1 cellular context compared by ENCODE assay signal in genomic region chr20:57928181-57928967, GRCh38.
TF ChIP-seq lines count a peak whose summit lies in the region.

No MANE protein-coding gene starts in this region.

TF ChIP-seq in HepG2, 621 proteins besides CTCF, POLR2A, EP300 and RAD21 (continued from another document):
- TF ChIP-seq, protein P1, sequence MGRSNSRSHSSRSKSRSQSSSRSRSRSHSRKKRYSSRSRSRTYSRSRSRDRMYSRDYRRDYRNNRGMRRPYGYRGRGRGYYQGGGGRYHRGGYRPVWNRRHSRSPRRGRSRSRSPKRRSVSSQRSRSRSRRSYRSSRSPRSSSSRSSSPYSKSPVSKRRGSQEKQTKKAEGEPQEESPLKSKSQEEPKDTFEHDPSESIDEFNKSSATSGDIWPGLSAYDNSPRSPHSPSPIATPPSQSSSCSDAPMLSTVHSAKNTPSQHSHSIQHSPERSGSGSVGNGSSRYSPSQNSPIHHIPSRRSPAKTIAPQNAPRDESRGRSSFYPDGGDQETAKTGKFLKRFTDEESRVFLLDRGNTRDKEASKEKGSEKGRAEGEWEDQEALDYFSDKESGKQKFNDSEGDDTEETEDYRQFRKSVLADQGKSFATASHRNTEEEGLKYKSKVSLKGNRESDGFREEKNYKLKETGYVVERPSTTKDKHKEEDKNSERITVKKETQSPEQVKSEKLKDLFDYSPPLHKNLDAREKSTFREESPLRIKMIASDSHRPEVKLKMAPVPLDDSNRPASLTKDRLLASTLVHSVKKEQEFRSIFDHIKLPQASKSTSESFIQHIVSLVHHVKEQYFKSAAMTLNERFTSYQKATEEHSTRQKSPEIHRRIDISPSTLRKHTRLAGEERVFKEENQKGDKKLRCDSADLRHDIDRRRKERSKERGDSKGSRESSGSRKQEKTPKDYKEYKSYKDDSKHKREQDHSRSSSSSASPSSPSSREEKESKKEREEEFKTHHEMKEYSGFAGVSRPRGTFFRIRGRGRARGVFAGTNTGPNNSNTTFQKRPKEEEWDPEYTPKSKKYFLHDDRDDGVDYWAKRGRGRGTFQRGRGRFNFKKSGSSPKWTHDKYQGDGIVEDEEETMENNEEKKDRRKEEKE (IDR thresholded peaks at IDR 0.05): no peak
- TF ChIP-seq RFX5 (IDR thresholded peaks at IDR 0.05; ENCODE audit: low read depth, low read length) (no peak), ATM (IDR thresholded peaks at IDR 0.05; ENCODE audit: borderline replicate concordance) (0 out of 2 replicates have a peak, but pooled peaks have one; percentile 31), ZMAT5 (CRISPR knock-in tag; IDR thresholded peaks at IDR 0.05; ENCODE audit: borderline replicate concordance, low read depth) (no peak), KAT2B (IDR thresholded peaks at IDR 0.05; ENCODE audit: borderline replicate concordance, low read depth, low read length) (no peak), CEBPG (CRISPR knock-in tag; IDR thresholded peaks at IDR 0.05) (no peak), NBN (conservative IDR thresholded peaks at IDR 0.05) (peak; percentile 78; the same call in 1 of the 2 replicates)
- TF ChIP-seq, protein P2, sequence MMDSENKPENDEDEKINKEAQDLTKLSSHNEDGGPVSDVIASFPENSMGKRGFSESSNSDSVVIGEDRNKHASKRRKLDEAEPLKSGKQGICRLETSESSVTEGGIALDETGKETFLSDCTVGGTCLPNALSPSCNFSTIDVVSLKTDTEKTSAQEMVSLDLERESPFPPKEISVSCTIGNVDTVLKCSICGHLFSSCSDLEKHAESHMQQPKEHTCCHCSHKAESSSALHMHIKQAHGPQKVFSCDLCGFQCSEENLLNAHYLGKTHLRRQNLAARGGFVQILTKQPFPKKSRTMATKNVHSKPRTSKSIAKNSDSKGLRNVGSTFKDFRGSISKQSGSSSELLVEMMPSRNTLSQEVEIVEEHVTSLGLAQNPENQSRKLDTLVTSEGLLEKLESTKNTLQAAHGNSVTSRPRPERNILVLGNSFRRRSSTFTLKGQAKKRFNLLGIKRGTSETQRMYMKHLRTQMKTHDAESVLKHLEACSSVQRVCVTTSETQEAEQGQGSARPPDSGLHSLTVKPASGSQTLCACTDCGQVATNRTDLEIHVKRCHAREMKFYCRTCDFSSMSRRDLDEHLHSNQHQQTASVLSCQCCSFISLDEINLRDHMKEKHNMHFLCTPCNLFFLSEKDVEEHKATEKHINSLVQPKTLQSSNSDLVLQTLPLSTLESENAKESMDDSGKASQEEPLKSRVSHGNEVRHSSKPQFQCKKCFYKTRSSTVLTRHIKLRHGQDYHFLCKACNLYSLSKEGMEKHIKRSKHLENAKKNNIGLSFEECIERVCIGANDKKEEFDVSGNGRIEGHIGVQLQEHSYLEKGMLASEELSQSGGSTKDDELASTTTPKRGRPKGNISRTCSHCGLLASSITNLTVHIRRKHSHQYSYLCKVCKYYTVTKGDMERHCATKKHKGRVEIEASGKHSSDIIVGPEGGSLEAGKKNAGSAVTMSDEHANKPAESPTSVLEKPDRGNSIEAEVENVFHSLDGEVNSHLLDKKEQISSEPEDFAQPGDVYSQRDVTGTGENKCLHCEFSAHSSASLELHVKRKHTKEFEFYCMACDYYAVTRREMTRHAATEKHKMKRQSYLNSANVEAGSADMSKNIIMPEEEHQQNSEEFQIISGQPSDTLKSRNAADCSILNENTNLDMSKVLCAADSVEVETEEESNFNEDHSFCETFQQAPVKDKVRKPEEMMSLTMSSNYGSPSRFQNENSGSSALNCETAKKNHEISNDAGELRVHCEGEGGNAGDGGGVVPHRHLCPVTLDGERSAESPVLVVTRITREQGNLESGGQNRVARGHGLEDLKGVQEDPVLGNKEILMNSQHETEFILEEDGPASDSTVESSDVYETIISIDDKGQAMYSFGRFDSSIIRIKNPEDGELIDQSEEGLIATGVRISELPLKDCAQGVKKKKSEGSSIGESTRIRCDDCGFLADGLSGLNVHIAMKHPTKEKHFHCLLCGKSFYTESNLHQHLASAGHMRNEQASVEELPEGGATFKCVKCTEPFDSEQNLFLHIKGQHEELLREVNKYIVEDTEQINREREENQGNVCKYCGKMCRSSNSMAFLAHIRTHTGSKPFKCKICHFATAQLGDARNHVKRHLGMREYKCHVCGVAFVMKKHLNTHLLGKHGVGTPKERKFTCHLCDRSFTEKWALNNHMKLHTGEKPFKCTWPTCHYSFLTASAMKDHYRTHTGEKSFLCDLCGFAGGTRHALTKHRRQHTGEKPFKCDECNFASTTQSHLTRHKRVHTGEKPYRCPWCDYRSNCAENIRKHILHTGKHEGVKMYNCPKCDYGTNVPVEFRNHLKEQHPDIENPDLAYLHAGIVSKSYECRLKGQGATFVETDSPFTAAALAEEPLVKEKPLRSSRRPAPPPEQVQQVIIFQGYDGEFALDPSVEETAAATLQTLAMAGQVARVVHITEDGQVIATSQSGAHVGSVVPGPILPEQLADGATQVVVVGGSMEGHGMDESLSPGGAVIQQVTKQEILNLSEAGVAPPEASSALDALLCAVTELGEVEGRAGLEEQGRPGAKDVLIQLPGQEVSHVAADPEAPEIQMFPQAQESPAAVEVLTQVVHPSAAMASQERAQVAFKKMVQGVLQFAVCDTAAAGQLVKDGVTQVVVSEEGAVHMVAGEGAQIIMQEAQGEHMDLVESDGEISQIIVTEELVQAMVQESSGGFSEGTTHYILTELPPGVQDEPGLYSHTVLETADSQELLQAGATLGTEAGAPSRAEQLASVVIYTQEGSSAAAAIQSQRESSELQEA (CRISPR knock-in tag; IDR thresholded peaks at IDR 0.05; ENCODE audit: not compliant biosample characterization): no peak
